Comparison of ENCODE assay signal across 1 cellular context in genomic region chr1:154499446-154499845, GRCh38.
TF ChIP-seq lines count a peak whose summit lies in the region.

No MANE protein-coding gene starts in this region.

TF ChIP-seq in K562, 482 proteins besides CTCF, POLR2A, EP300 and RAD21:
- 0 out of 2 replicates have a peak, but pooled peaks have one; percentile 23 for TF ChIP-seq FOSL1 (tag; conservative IDR thresholded peaks at IDR 0.05)
- no peak for TF ChIP-seq ZNF3 (CRISPR knock-in tag; IDR thresholded peaks at IDR 0.05)
